9 cellular contexts compared by ENCODE assay signal in the genomic region with DNA sequence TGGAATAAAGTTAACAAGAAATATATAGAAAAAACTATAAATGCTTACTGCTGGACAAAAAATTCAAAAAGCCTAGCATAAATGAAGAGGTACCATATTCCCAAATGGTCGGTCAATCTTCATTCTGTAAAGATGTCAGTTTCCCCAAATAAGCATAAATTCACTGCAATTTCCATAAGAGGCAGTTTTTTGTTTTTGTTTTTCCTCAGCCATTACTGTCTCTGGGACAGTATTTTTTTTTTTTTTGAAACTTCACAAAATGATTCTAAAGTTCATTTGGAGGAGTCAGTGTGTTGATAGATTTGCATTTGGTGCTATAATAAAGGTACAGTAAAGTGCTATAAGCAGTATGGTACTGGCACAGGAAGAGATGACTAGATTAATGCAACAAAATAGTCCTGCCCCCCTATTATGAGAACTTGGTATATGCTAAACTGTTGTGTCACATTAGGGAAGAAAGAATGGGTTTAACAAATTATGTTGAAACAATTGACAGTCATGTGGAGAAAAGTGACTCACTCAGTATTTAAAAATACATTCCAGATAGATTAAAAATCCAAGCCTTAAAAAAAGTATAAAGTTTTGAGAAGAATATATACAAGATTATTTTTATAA. TPM values are rescaled to one million over a fixed set of nuclear protein-coding genes. Genes with fewer than 3 reads are reported as not detected.
A peak's percentile ranks its signal among the peaks of the same experiment; 100 is the strongest.
DNase-seq lines count a peak whose midpoint lies in the region; ATAC-seq and TF ChIP-seq lines count a peak whose summit lies in the region.
"Had no signal": no experiment of that assay in that cellular context is flagged by ENCODE, and none has a peak within 500 bp of the region (broad histone marks: within the 10 kb centered on the region; RNA-seq: fewer than 3 reads in every experiment).

No MANE protein-coding gene starts in this region.

- no peaks in the 10 kb centered on the region for H3K9me3 ChIP-seq in mucosa of rectum (ENCODE audit: control insufficient read depth in 2 of 2, low read length in 2 of 2)

- intact Hi-C loops in MCF 10A (cut with micrococcal nuclease), result loop anchor here (2.0 kb wide), 1 partner anchor 43 kb away; no protein-coding TSS in a partner anchor

- H2AFZ ChIP-seq in ACC112 (ENCODE audit: low read length, unreplicated experiment), result no peak overlapping the region

- H3K4me3 Mint-ChIP-seq in MCF 10A (ENCODE audit: unreplicated experiment), result peak overlapping the region; percentile 90

- no peaks in the 10 kb centered on the region for H3K9me3 Mint-ChIP-seq in MCF 10A (ENCODE audit: unreplicated experiment)

- H3K27me3 ChIP-seq in ACC112 (ENCODE audit: insufficient read depth, low read length) (no peaks in the 10 kb centered on the region), mucosa of rectum (ENCODE audit: control insufficient read depth in 2 of 2, insufficient read depth in 2 of 2, low read length in 2 of 2) (no peaks in the 10 kb centered on the region)

- H3K36me3 ChIP-seq in ACC112 (ENCODE audit: insufficient read depth, low read length), result peaks cover 21% of the 10 kb centered on the region
- peaks cover 6 to 16% of the 10 kb centered on the region in 2 donors for H3K36me3 ChIP-seq in mucosa of rectum (ENCODE audit: control insufficient read depth in 2 of 2, insufficient read depth in 2 of 2, low read length in 2 of 2)

- no peak for TF ChIP-seq CTCF in MCF 10A (IDR thresholded peaks at IDR 0.05; ENCODE audit: unreplicated experiment)

- H3K4me1 ChIP-seq in ACC112 (ENCODE audit: control insufficient read depth, insufficient read depth, low read length, unreplicated experiment), result peaks cover 48% of the 10 kb centered on the region
- peaks cover 42 to 58% of the 10 kb centered on the region in 2 donors for H3K4me1 ChIP-seq in mucosa of rectum (ENCODE audit: control insufficient read depth in 2 of 2, insufficient read depth in 2 of 2, low read length in 2 of 2)

- ATAC-seq in HG02642 (IDR thresholded peaks at IDR 0.05; ENCODE audit: poor library complexity, unreplicated experiment), result no peak

- no TSS peak for BruUV-seq in MCF 10A (replicated peaks; lab: Mats Ljungman, UMichigan)

- peaks cover 37% of the 10 kb centered on the region for H3K79me2 ChIP-seq in ACC112 (ENCODE audit: control insufficient read depth, insufficient read depth, low read length, unreplicated experiment)

- peak overlapping the region; percentile 19 to 41 for H3K9ac ChIP-seq in mucosa of rectum (ENCODE audit: low read depth in 1 of 2, low read length in 2 of 2)

- CTCF ChIA-PET in MCF 10A (lab: Yijun Ruan, JAX), result interaction anchor here (0.7 to 3.3 kb wide), 10 partner anchors 8 to 151 kb away, joined by 3 to 16 read pairs (median 8); no protein-coding TSS in a partner anchor

- H3K4me3 ChIP-seq in ACC112 (ENCODE audit: low read depth, low read length) (peak overlapping the region; percentile 50), mucosa of rectum (ENCODE audit: low read length in 2 of 2) (no peak overlapping the region)

- POLR2A ChIA-PET in MCF 10A (lab: Yijun Ruan, JAX), result interaction anchor here (0.8 to 27.4 kb wide), 14 partner anchors 7 to 757 kb away, joined by 3 to 1703 read pairs (median 14); a partner anchor contains a TSS

- H3K4me1 Mint-ChIP-seq in MCF 10A (ENCODE audit: insufficient read depth, unreplicated experiment), result peaks cover 55% of the 10 kb centered on the region

- no peaks in the 10 kb centered on the region for H3K27me3 Mint-ChIP-seq in MCF 10A (ENCODE audit: insufficient read depth, unreplicated experiment)

- H3K27ac ChIP-seq in ACC112 (ENCODE audit: low read depth, low read length) (peak overlapping the region; percentile 100), mucosa of rectum (ENCODE audit: low read depth in 2 of 2, low read length in 2 of 2) (peak overlapping the region; percentile 91 to 92)

- DNase-seq in LHCN-M2 (ENCODE audit: low read depth) (peak; percentile 91), MCF 10A (ENCODE audit: unreplicated experiment) (peak; percentile 93), cerebellar nuclear complex (lab: John Stamatoyannopoulos, UW) (no peak), NCI-H146 (lab: John Stamatoyannopoulos, UW) (no peak), DMS114 treated with DMSO at 0.1 percent for 48 hours (lab: John Stamatoyannopoulos, UW; ENCODE audit: unreplicated experiment) (no peak)
- DNase-seq: activated gamma-delta T cell had no signal

- H3K27ac Mint-ChIP-seq in MCF 10A (ENCODE audit: low read depth, unreplicated experiment), result peak overlapping the region; percentile 97

- H3K36me3 Mint-ChIP-seq in MCF 10A (ENCODE audit: insufficient read depth, unreplicated experiment), result peaks cover 34% of the 10 kb centered on the region

RNA-seq across cellular contexts. Expression of a gene that starts 2.5 kb away (rescaled TPM):
- total RNA-seq in LHCN-M2 (2014; rRNA removed), result 718 and 1,060 TPM in 2 replicates
- 13,028 TPM for polyA plus RNA-seq in LHCN-M2 (2012)
- 8,367 and 15,492 TPM in 2 replicates for total RNA-seq in MCF 10A (2022)

RNA-seq across cellular contexts. Expression of a gene that starts 19.8 kb away (rescaled TPM):
- 3.5 and 7.1 TPM in 2 replicates for total RNA-seq in LHCN-M2 (2014; rRNA removed)
- 3.2 TPM for polyA plus RNA-seq in LHCN-M2 (2012)
- 2.5 and 3.2 TPM in 2 replicates for total RNA-seq in MCF 10A (2022)

RNA-seq across cellular contexts. Expression of a gene that starts 52.6 kb away (rescaled TPM):
- total RNA-seq in LHCN-M2 (2014; rRNA removed) (2.4 and 4.8 TPM in 2 replicates), MCF 10A (2022) (2.3 and 4.5 TPM in 2 replicates)
- polyA plus RNA-seq in LHCN-M2 (2012), result 6.4 TPM

Comparison
In these comparisons a context has a peak if more than half of its experiments do, and no peak if none do; other contexts are left out.
1. DNase-seq: peak in LHCN-M2 (single experiment) and MCF 10A (single experiment); none in cerebellar nuclear complex (0 of 2), NCI-H146 (single experiment) and DMS114 treated with DMSO at 0.1 percent for 48 hours (single experiment).